8 cellular contexts compared by ENCODE assay signal in the genomic region with DNA sequence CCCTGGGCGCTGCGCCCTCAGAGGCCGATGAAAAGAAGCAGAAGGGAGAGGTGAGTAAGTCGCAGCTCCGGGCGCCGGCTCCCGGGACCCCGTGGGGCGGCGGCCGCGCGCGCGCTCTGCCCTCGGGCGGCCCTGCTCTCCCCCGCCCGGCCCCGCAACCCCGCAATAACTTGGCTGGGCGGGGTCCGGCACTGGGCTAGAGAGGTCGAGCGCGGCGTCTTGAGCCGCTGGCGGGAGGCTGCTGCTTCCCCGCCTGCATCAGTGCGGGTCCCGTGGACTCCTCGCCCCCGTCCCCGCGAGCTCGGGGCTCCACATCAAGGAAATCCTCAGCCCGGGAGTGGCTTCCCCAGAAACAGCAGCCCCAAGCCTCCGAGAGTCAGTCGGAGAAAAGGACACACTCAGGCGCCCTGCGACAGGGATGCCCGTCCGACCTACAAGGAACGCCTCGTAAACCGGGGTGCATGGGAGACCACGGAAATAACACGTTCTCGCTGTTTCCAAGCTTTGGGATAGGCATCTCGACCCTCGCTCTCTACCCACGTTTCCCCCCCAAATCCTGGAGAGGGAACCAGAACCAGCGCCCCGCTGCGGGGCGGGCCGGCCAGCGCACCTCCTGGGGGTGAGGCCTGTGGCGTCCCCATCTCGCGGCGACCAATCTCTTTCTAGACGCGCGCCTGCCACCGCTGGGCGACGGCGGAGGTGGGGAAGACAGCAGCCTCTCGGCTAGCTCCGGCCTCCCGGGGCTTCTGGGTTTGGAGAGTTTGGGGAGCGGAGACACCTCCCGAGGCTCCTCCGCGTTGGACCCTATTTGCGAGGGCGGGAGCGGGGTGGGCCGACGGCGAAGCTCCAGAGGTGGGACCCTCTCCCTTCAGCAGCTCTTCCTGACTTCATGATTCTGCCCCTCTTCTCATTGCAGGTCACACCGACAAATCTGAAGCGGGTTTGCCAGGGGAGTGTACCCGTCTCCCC. TPM values are rescaled to one million over a fixed set of nuclear protein-coding genes. Genes with fewer than 3 reads are reported as not detected.
DNase-seq lines count a peak whose midpoint lies in the region; ATAC-seq, FAIRE-seq and TF ChIP-seq lines count a peak whose summit lies in the region.

No MANE protein-coding gene starts in this region.

- no peaks in the 10 kb centered on the region for H3K27me3 Mint-ChIP-seq in T-helper 17 cell

- H3K4me1 ChIP-seq in DND-41 (ENCODE audit: insufficient read depth, low read length) (peaks cover 54% of the 10 kb centered on the region), iPS-18a (ENCODE audit: control insufficient read depth, low read depth, low read length) (peaks cover 9% of the 10 kb centered on the region), small intestine (ENCODE audit: control insufficient read depth in 2 of 2, insufficient read depth in 1 of 2, low read depth in 1 of 2, low read length in 1 of 2) (peaks cover 0 to 8% of the 10 kb centered on the region in 2 donors)

- FAIRE-seq in small intestine (lab: Jason Lieb, UNC), result no peak

- H3K27ac ChIP-seq in DND-41 (ENCODE audit: low read length) (peak overlapping the region; percentile 95), iPS-18a (ENCODE audit: low read length) (no peak overlapping the region), small intestine (ENCODE audit: low read depth in 1 of 2, low read length in 1 of 2) (peak overlapping the region; percentile 86 to 97)

- in situ Hi-C loops in astrocyte of the spinal cord (cut with HindIII; ENCODE audit: low sequenced_read_pairs), result no loop called here

- WGBS in small intestine, 3 donors, result 0 to 1% (median 0%) methylated on average over 77 to 87 of the region's 87 CpGs

- H3K36me3 ChIP-seq in DND-41 (ENCODE audit: insufficient read depth, low read length) (peaks cover 17% of the 10 kb centered on the region), iPS-18a (ENCODE audit: control insufficient read depth, low read depth, low read length) (no peaks in the 10 kb centered on the region), small intestine (ENCODE audit: control insufficient read depth in 2 of 2, insufficient read depth in 2 of 2, low read length in 2 of 2) (peaks cover 0 to under 1% of the 10 kb centered on the region in 2 donors)

- peaks cover 29% of the 10 kb centered on the region for H4K20me1 ChIP-seq in DND-41 (ENCODE audit: insufficient read depth, low read length)

- H3K4me3 ChIP-seq in DND-41 (ENCODE audit: low read depth in 1 of 2, low read length in 2 of 2) (peak overlapping the region; percentile 46 to 84), astrocyte of the spinal cord (ENCODE audit: low read depth, low read length) (peak overlapping the region; percentile 74), iPS-18a (ENCODE audit: low read length) (peak overlapping the region; percentile 75), small intestine (ENCODE audit: low read depth in 1 of 2, low read length in 2 of 2) (peak overlapping the region; percentile 52 to 68)

- H3K79me2 ChIP-seq in DND-41 (ENCODE audit: insufficient read depth, low read length), result peaks cover 38% of the 10 kb centered on the region

- H2AFZ ChIP-seq in DND-41 (ENCODE audit: low read depth, low read length), result peak overlapping the region; percentile 72

- H3K4me2 ChIP-seq in DND-41 (ENCODE audit: insufficient read depth, low read length), result peak overlapping the region; percentile 96

- peak overlapping the region; percentile 97 for H3K4me3 Mint-ChIP-seq in T-helper 17 cell

- H3K9ac ChIP-seq in DND-41 (ENCODE audit: low read depth, low read length) (peak overlapping the region; percentile 92), iPS-18a (ENCODE audit: low read length) (peak overlapping the region; percentile 48)

- TF ChIP-seq CTCF in DND-41 (IDR thresholded peaks at IDR 0.05; ENCODE audit: borderline replicate concordance, extremely low read depth, low read length, poor library complexity, severe bottlenecking) (peak; percentile 57), astrocyte of the spinal cord (IDR thresholded peaks at IDR 0.05; ENCODE audit: low read depth, low read length) (peak; percentile 17)

- peaks cover 9% of the 10 kb centered on the region for H3K27me3 ChIP-seq in DND-41 (ENCODE audit: insufficient read depth, low read length, poor library complexity)
- peaks cover 63% of the 10 kb centered on the region for H3K27me3 ChIP-seq in iPS-18a (ENCODE audit: control insufficient read depth, insufficient read depth, low read length)
- H3K27me3 ChIP-seq in small intestine (ENCODE audit: control insufficient read depth in 2 of 2, insufficient read depth in 2 of 2, low read length in 2 of 2), result no peaks in the 10 kb centered on the region

- DNase-seq in DND-41 (peak; percentile 78), LoVo (ENCODE audit: low spot score) (peak; percentile 43), T-helper 17 cell (peak; percentile 62 to 70 (median 64)), astrocyte of the spinal cord (ENCODE audit: low read depth, low spot score) (peak; percentile 44), small intestine (peak; percentile 66), cerebellum (ENCODE audit: low spot score) (no peak)

- H3K9me3 ChIP-seq in DND-41 (ENCODE audit: insufficient read depth, low read length, severe bottlenecking) (no peaks in the 10 kb centered on the region), T-helper 17 cell (ENCODE audit: control insufficient read depth, low read length, poor library complexity, severe bottlenecking) (no peaks in the 10 kb centered on the region), iPS-18a (ENCODE audit: control insufficient read depth, low read depth, low read length) (no peaks in the 10 kb centered on the region), small intestine (ENCODE audit: control insufficient read depth, low read depth) (no peaks in the 10 kb centered on the region)

- peak; percentile 62 for ATAC-seq in DND-41 (ENCODE audit: insufficient read depth, low read depth)
- peak; percentile 40 for ATAC-seq in GM21737 (IDR thresholded peaks at IDR 0.05; ENCODE audit: unreplicated experiment)
- ATAC-seq in T-helper 17 cell, result peak; percentile 71

- H3K4me1 Mint-ChIP-seq in T-helper 17 cell, result peaks cover 35% of the 10 kb centered on the region

- H3K27ac Mint-ChIP-seq in T-helper 17 cell, result peak overlapping the region; percentile 75

- H3K36me3 Mint-ChIP-seq in T-helper 17 cell (ENCODE audit: low read depth), result peaks cover 2% of the 10 kb centered on the region

RNA-seq across cellular contexts. Expression of a gene that starts 0.8 kb away (rescaled TPM):
- 10 to 100 TPM; 14.2 to 15.6 TPM for total RNA-seq in T-helper 17 cell
- polyA plus RNA-seq in small intestine, result 1 to 10 TPM; 6.5 to 9.4 (median 8.7) TPM
- total RNA-seq in cerebellum, result 1.8 TPM

RNA-seq across cellular contexts. Expression of a gene that starts 0.9 kb away (rescaled TPM):
- total RNA-seq in T-helper 17 cell (10 to 100 TPM; 92.2 to 98.6 TPM), cerebellum (11.7 TPM)
- 100 to 1,000 TPM in 2 of 3 donors, 10 to 100 TPM in 1; 66.4 to 326 (median 304) TPM for polyA plus RNA-seq in small intestine

RNA-seq across cellular contexts. Expression of a gene that starts 21.8 kb away (rescaled TPM):
- total RNA-seq in T-helper 17 cell (10 to 100 TPM; 45.4 to 48.3 TPM), cerebellum (35.7 TPM)
- 10 to 100 TPM; 19.7 to 29.0 (median 21.9) TPM for polyA plus RNA-seq in small intestine

RNA-seq across cellular contexts. Expression of a gene that starts 25.3 kb away (rescaled TPM):
- total RNA-seq in T-helper 17 cell (1 to 10 TPM; 5.9 to 7.9 TPM), cerebellum (28.6 TPM)
- polyA plus RNA-seq in small intestine, result 1 to 10 TPM in 2 of 3 donors, not detected in 1; 3.0 to 4.0 TPM

RNA-seq across cellular contexts. Expression of a gene that starts 55.1 kb away (rescaled TPM):
- total RNA-seq in T-helper 17 cell (1 to 10 TPM; 1.7 to 2.6 TPM), cerebellum (1.3 TPM)
- 1 to 10 TPM in 2 of 3 donors, under 1 TPM in 1; 0.67 to 7.3 (median 1.4) TPM for polyA plus RNA-seq in small intestine
